30 cellular contexts compared by ENCODE assay signal in genomic region chr1:90067194-90067593, GRCh38.
"Had no signal": no experiment of that assay in that cellular context is flagged by ENCODE, and none has a peak within 500 bp of the region (broad histone marks: within the 10 kb centered on the region; RNA-seq: fewer than 3 reads in every experiment).

No MANE protein-coding gene starts in this region.

- H3K4me3 ChIP-seq: adrenal gland, body of pancreas, breast epithelium, Peyer's patch, SJSA1 had no signal

- ATAC-seq: activated naive CD4-positive, alpha-beta T cell treated with anti-CD3 and anti-CD28 coated beads, Interleukin-2, amount 50 U/mL, for 72 hours; activated T-cell treated with anti-CD3 and anti-CD28 coated beads, Interleukin-2, amount 50 U/mL, for 4 hours; body of pancreas; PC-3; SK-N-SH treated with all-trans-retinoic acid at 6 μM for 48 hours had no signal

- H3K9me3 ChIP-seq: body of pancreas, breast epithelium, Peyer's patch, SJSA1 had no signal

- DNase-seq: activated B cell treated with CpG ODN at 0.5 μM for 24 hours; activated CD4-positive, alpha-beta memory T cell treated with anti-CD3 and anti-CD28 coated beads for 36 hours; activated CD4-positive, alpha-beta T cell treated with anti-CD3 and anti-CD28 coated beads for 4 hours; activated CD4-positive, alpha-beta T cell treated with anti-CD3 and anti-CD28 coated beads, Interleukin-2, amount 50 U/mL, for 1 hour; activated CD4-positive, CD25-positive, alpha-beta regulatory T cell treated with anti-CD3 and anti-CD28 coated beads, Interleukin-2, amount 50 U/mL, for 72 hours; activated CD8-positive, alpha-beta memory T cell treated with anti-CD3 and anti-CD28 coated beads, Interleukin-2, amount 50 U/mL, for 4 hours; activated gamma-delta T cell treated with Interleukin-2 at 50 U/mL for 16 hours; activated naive CD4-positive, alpha-beta T cell treated with anti-CD3 and anti-CD28 coated beads for 36 hours; activated T-cell treated with anti-CD3 and anti-CD28 coated beads for 4 hours; activated T-cell treated with anti-CD3 and anti-CD28 coated beads, Interleukin-2, amount 50 U/mL, for 4 hours; adrenal gland; body of pancreas; Karpas-422; NCI-H1105; NCI-H1417 treated with DMSO at 0.1 percent for 48 hours; NCI-H187 treated with DMSO at 0.1 percent for 48 hours; NCI-H2081; NCI-H345; NCI-H524 treated with DMSO at 0.1 percent for 48 hours; PC-3; Peyer's patch; RPMI8226; SHP77 treated with DMSO at 0.1 percent for 48 hours; T-helper 1 cell; T-helper 2 cell; T-helper 9 cell had no signal

- H3K36me3 ChIP-seq: adrenal gland, breast epithelium, Peyer's patch, SJSA1 had no signal

- H3K4me1 ChIP-seq: adrenal gland, body of pancreas, breast epithelium, Peyer's patch, SJSA1 had no signal
